8 cellular contexts compared by ENCODE assay signal in the genomic region with DNA sequence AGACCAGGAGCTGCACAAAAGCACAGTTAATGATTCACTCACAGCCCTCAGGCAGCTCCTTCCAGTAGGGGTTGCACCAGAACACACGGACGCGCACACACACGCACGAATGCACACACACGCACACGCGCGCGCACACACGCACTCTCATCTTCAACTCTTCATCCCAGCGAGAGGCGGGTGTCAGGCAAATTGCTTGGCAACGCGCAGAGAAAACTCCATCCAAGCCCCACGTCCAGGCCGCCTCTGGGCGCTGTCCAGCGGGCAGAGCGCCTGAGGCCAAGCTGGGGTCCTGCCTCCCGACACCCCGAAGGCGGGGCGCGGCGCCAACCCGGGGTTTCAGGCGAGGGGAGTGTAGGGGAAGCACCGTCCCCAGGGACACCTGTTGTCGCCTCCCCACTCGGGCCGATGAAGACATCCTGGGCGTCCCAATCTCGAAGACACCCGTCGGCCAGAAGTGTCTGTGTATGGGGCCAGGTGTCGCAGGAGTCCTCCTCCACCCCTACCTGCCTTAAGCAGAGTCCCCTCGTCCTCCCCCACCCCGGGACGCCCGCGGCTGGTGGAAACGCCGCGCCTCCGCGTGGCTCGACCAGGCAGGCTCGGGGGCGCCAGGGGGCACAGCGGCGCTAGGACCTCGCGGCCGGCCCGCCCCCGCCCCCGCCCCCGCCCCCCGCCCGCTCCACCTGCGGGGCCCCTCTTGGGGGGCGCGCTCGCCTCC. TPM values are rescaled to one million over a fixed set of nuclear protein-coding genes. Genes with fewer than 3 reads are reported as not detected.
DNase-seq lines count a peak whose midpoint lies in the region; ATAC-seq and TF ChIP-seq lines count a peak whose summit lies in the region.

No MANE protein-coding gene starts in this region.

- DNase-seq in CD8-positive, alpha-beta T cell, result peak in 3 of 7 experiments; percentile 6 to 49 (median 30)
- peak; percentile 67 for DNase-seq in HK-2 (ENCODE audit: unreplicated experiment)
- peak; percentile 69 for DNase-seq in RWPE1 (ENCODE audit: low spot score)
- DNase-seq in body of pancreas, result peak; percentile 42 to 65 (median 58)
- DNase-seq in iPS DF 6.9 (ENCODE audit: low read depth, low spot score), result no peak
- no peak for DNase-seq in retinal pigment epithelial cell (ENCODE audit: low read depth)
- no peak for DNase-seq in RKO (ENCODE audit: low spot score)

- no peaks in the 10 kb centered on the region for H3K9me3 ChIP-seq in CD8-positive, alpha-beta T cell (ENCODE audit: low read length)
- H3K9me3 ChIP-seq in body of pancreas (no peaks in the 10 kb centered on the region), iPS DF 6.9 (ENCODE audit: control insufficient read depth, insufficient read depth, low read length) (no peaks in the 10 kb centered on the region)

- H3K9me3 Mint-ChIP-seq in CD8-positive, alpha-beta T cell, result no peaks in the 10 kb centered on the region

- peaks cover 13% of the 10 kb centered on the region for H3K4me1 Mint-ChIP-seq in CD8-positive, alpha-beta T cell (ENCODE audit: low read depth)

- no peaks in the 10 kb centered on the region for H3K36me3 ChIP-seq in CD8-positive, alpha-beta T cell (ENCODE audit: insufficient read depth, low read length)
- H3K36me3 ChIP-seq in body of pancreas (replicated peaks in 1 of 2; ENCODE audit: insufficient read depth in 1 of 2, low read depth in 2 of 2) (no peaks in the 10 kb centered on the region), iPS DF 6.9 (ENCODE audit: control insufficient read depth, insufficient read depth, low read length) (no peaks in the 10 kb centered on the region)

- TF ChIP-seq CTCF in CD8-positive, alpha-beta T cell (IDR thresholded peaks at IDR 0.05), result no peak
- TF ChIP-seq CTCF in RWPE1 (conservative IDR thresholded peaks at IDR 0.05; ENCODE audit: low read depth), result 0 out of 2 replicates have a peak, but pooled peaks have one; percentile 8
- TF ChIP-seq CTCF in body of pancreas (IDR thresholded peaks at IDR 0.05), result no peak
- no peak for TF ChIP-seq CTCF in retinal pigment epithelial cell (conservative IDR thresholded peaks at IDR 0.05; ENCODE audit: low read depth, low read length)

- peak; percentile 54 for ATAC-seq in CD8-positive, alpha-beta T cell
- ATAC-seq in GM21360 (IDR thresholded peaks at IDR 0.05; ENCODE audit: unreplicated experiment) (peak; percentile 20), body of pancreas (peak; percentile 67)

- POLR2A ChIA-PET in CD8-positive, alpha-beta T cell (lab: Charles Lee), result no interaction called here
- POLR2A ChIA-PET in RWPE1 (lab: Yijun Ruan, JAX; ENCODE audit: low non-redundant PET), result interaction anchor here (0.6 to 1.0 kb wide), 2 partner anchors 11 to 217 kb away, joined by 3 to 7 read pairs; no protein-coding TSS in a partner anchor

- peaks cover 13% of the 10 kb centered on the region for H3K27me3 ChIP-seq in CD8-positive, alpha-beta T cell (ENCODE audit: insufficient read depth, low read length)
- H3K27me3 ChIP-seq in body of pancreas, result no peaks in the 10 kb centered on the region
- peaks cover 3% of the 10 kb centered on the region; the same call in 1 of the 2 replicates for H3K27me3 ChIP-seq in iPS DF 6.9 (ENCODE audit: control insufficient read depth, insufficient read depth, low read length)

- H3K4me3 Mint-ChIP-seq in CD8-positive, alpha-beta T cell, result peak overlapping the region; percentile 80

- no peak overlapping the region for H3K27ac ChIP-seq in CD8-positive, alpha-beta T cell (ENCODE audit: low read depth, low read length)
- H3K27ac ChIP-seq in RWPE1 (peak overlapping the region; percentile 85), body of pancreas (no peak overlapping the region), iPS DF 6.9 (ENCODE audit: low read length) (no peak overlapping the region)

- H3K27ac Mint-ChIP-seq in CD8-positive, alpha-beta T cell, result no peak overlapping the region

- CTCF ChIA-PET in CD8-positive, alpha-beta T cell (lab: Charles Lee), result interaction anchor here (1.3 kb wide), 1 partner anchor 18 kb away, joined by 5 read pairs; no protein-coding TSS in a partner anchor
- CTCF ChIA-PET in RWPE1 (lab: Yijun Ruan, JAX), result interaction anchor here (0.8 to 0.9 kb wide), 2 partner anchors 17 to 18 kb away, joined by 4 to 5 read pairs; no protein-coding TSS in a partner anchor

- peaks cover 12% of the 10 kb centered on the region for H3K4me1 ChIP-seq in CD8-positive, alpha-beta T cell (ENCODE audit: insufficient read depth, low read length)
- H3K4me1 ChIP-seq in body of pancreas (peaks cover 14% of the 10 kb centered on the region), iPS DF 6.9 (ENCODE audit: control insufficient read depth, insufficient read depth, low read length) (no peaks in the 10 kb centered on the region; the same call in 1 of the 2 replicates)

- no peak for TF ChIP-seq POLR2A in body of pancreas (IDR thresholded peaks at IDR 0.05)

- peaks cover 63% of the 10 kb centered on the region for H3K27me3 Mint-ChIP-seq in CD8-positive, alpha-beta T cell (ENCODE audit: low read depth)

- WGBS in body of pancreas, 2 donors, result 0 to 1% methylated on average over 11 to 43 of the region's 65 CpGs
- no CpG with 5 or more reads among the region's 65 CpGs for WGBS in iPS DF 6.9 (ENCODE audit: insufficient coverage, insufficient read length)

- peak overlapping the region; percentile 57 for H3K4me3 ChIP-seq in CD8-positive, alpha-beta T cell (ENCODE audit: low read depth, low read length)
- peak overlapping the region in 1 of 2 donors; percentile 54 for H3K4me3 ChIP-seq in body of pancreas
- peak overlapping the region; percentile 92; the same call in 1 of the 2 replicates for H3K4me3 ChIP-seq in iPS DF 6.9 (ENCODE audit: low read length)
- peak overlapping the region; percentile 79 for H3K4me3 ChIP-seq in retinal pigment epithelial cell (ENCODE audit: low read length)

- intact Hi-C loops in CD8-positive, alpha-beta T cell (cut with DNase I, micrococcal nuclease), result no loop called here
- intact Hi-C loops in body of pancreas (cut with DNase I), result no loop called here

- H3K36me3 Mint-ChIP-seq in CD8-positive, alpha-beta T cell, result no peaks in the 10 kb centered on the region

RNA-seq across cellular contexts. Expression of a gene that starts 35.6 kb away (rescaled TPM):
- total RNA-seq in CD8-positive, alpha-beta T cell, result not detected
- total RNA-seq in body of pancreas, result 10 to 100 TPM in 1 of 2 donors, 1 to 10 TPM in 1; 6.6 to 16.6 TPM

Comparison
In these comparisons a context has a peak if more than half of its experiments do, and no peak if none do; other contexts are left out.
1. DNase-seq: peak in HK-2 (single experiment), RWPE1 (single experiment) and body of pancreas (4 of 4); none in iPS DF 6.9 (single experiment), retinal pigment epithelial cell (single experiment) and RKO (single experiment).
2. RNA of a gene that starts 35.6 kb away (total RNA-seq): 6.6 to 16.6 TPM in body of pancreas; not detected in CD8-positive, alpha-beta T cell; every median in the first group is over 4 times any median in the second.
3. Peak in every context shown above with its lines, with median percentiles within 50 percentile points of each other: ATAC-seq.